8 cellular contexts compared by ENCODE assay signal in the genomic region with DNA sequence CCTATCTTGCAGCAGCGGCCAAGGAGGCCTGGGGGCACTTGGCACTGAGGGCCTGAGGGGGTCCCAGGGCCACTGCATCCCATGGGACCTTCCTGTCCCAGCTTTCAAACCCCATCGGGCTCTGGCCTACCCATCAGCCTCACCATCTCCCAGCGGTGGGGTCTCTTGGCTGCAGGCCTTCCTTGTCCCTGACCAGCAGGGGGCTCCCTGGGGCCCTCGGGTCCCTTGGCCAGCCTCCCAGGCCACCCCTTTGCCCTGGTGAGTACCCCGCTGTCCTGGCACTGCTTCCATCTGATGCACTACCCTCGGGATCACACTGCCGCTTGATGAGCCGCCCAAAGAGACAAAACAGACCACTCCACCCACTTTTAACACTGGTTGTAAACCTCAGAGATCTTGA. TPM values are rescaled to one million over a fixed set of nuclear protein-coding genes. Genes with fewer than 3 reads are reported as not detected.
DNase-seq lines count a peak whose midpoint lies in the region; ATAC-seq and TF ChIP-seq lines count a peak whose summit lies in the region.

No MANE protein-coding gene starts in this region.

- DNase-seq in MCF 10A (ENCODE audit: unreplicated experiment) (peak; percentile 38), breast epithelium (ENCODE audit: low spot score in 2 of 2) (no peak), SK-N-SH (peak; percentile 85), epidermal melanocyte (ENCODE audit: insufficient read length, low spot score) (peak; percentile 44), islet precursor cell (no peak), kidney glomerular epithelial cell (lab: John Stamatoyannopoulos, UW) (no peak)
- DNase-seq in stimulated activated CD8-positive, alpha-beta memory T cell treated with anti-CD3 and anti-CD28 coated beads, Interleukin-4, amount 100 ng/mL, for 24 hours (ENCODE audit: low read depth), result peak; percentile 27

- TF ChIP-seq RAD21 in SK-N-SH (IDR thresholded peaks at IDR 0.05; ENCODE audit: low read length), result peak; percentile 57

- H3K36me3 Mint-ChIP-seq in MCF 10A (ENCODE audit: insufficient read depth, unreplicated experiment), result no peaks in the 10 kb centered on the region

- no peaks in the 10 kb centered on the region for H3K9me2 ChIP-seq in SK-N-SH

- no peak overlapping the region for H3K4me2 ChIP-seq in SK-N-SH

- WGBS in SK-N-SH (ENCODE audit: low lambda C conversion rate), result 68% methylated on average over 8 of the region's 8 CpGs

- H3K79me2 ChIP-seq in SK-N-SH (ENCODE audit: insufficient read depth), result no peaks in the 10 kb centered on the region

- no peak overlapping the region for H3K4me3 ChIP-seq in breast epithelium
- no peak overlapping the region for H3K4me3 ChIP-seq in SK-N-SH (ENCODE audit: low read depth in 2 of 2, low read length in 1 of 2)

- intact Hi-C loops in MCF 10A (cut with micrococcal nuclease) (no loop called here), breast epithelium (cut with DNase I; ENCODE audit: low total_unique reads) (loop anchor here (10.0 kb wide), 1 partner anchor 261 kb away; no protein-coding TSS in a partner anchor)

- no peak for TF ChIP-seq POLR2A in breast epithelium (IDR thresholded peaks at IDR 0.05)

- H3K9ac ChIP-seq in SK-N-SH, result no peak overlapping the region

- H3K9me3 Mint-ChIP-seq in MCF 10A (ENCODE audit: unreplicated experiment), result no peaks in the 10 kb centered on the region

- TF ChIP-seq CTCF in MCF 10A (IDR thresholded peaks at IDR 0.05; ENCODE audit: unreplicated experiment), result peak; percentile 47
- TF ChIP-seq CTCF in breast epithelium (IDR thresholded peaks at IDR 0.05), result no peak
- TF ChIP-seq CTCF in SK-N-SH (IDR thresholded peaks at IDR 0.05), result peak; percentile 68

- POLR2A ChIA-PET in MCF 10A (lab: Yijun Ruan, JAX), result no interaction called here
- POLR2A ChIA-PET in SK-N-SH (lab: Yijun Ruan, JAX), result no interaction called here

- H2AFZ ChIP-seq in SK-N-SH (ENCODE audit: low read depth), result no peak overlapping the region

- CTCF ChIA-PET in MCF 10A (lab: Yijun Ruan, JAX) (interaction anchor here (1.2 to 4.7 kb wide), 2 partner anchors 13 to 230 kb away, joined by 3 to 46 read pairs; no protein-coding TSS in a partner anchor), SK-N-SH (lab: Yijun Ruan, JAX) (interaction anchor here (0.7 to 5.9 kb wide), 22 partner anchors 9 to 322 kb away, joined by 3 to 101 read pairs (median 3); no protein-coding TSS in a partner anchor)

- H3K36me3 ChIP-seq in breast epithelium, result no peaks in the 10 kb centered on the region
- no peaks in the 10 kb centered on the region for H3K36me3 ChIP-seq in SK-N-SH (replicated peaks in 1 of 2; ENCODE audit: control insufficient read depth in 1 of 2, insufficient read depth in 2 of 2, low read length in 1 of 2)

- H3K4me1 Mint-ChIP-seq in MCF 10A (ENCODE audit: insufficient read depth, unreplicated experiment), result no peaks in the 10 kb centered on the region

- H3K27me3 ChIP-seq in breast epithelium, result no peaks in the 10 kb centered on the region
- H3K27me3 ChIP-seq in SK-N-SH (ENCODE audit: insufficient read depth), result no peaks in the 10 kb centered on the region

- no peak for TF ChIP-seq EP300 in SK-N-SH (IDR thresholded peaks at IDR 0.05; ENCODE audit: borderline replicate concordance in 1 of 2, low read depth in 1 of 2, low read length in 1 of 2)

- no peak for ATAC-seq in HG03196 (IDR thresholded peaks at IDR 0.05; ENCODE audit: unreplicated experiment)

- H3K27me3 Mint-ChIP-seq in MCF 10A (ENCODE audit: insufficient read depth, unreplicated experiment), result no peaks in the 10 kb centered on the region

- BruUV-seq in MCF 10A (replicated peaks; lab: Mats Ljungman, UMichigan), result no TSS peak

- H3F3A ChIP-seq in SK-N-SH (replicated peaks; ENCODE audit: insufficient read depth), result no peaks in the 10 kb centered on the region

- H4K20me1 ChIP-seq in SK-N-SH (ENCODE audit: insufficient read depth), result no peaks in the 10 kb centered on the region

- no peak overlapping the region for H3K27ac ChIP-seq in breast epithelium
- H3K27ac ChIP-seq in SK-N-SH (ENCODE audit: low read depth in 2 of 2, low read length in 1 of 2), result no peak overlapping the region

- H3K4me1 ChIP-seq in breast epithelium (no peaks in the 10 kb centered on the region), SK-N-SH (ENCODE audit: control insufficient read depth in 1 of 2, insufficient read depth in 2 of 2, low read depth in 1 of 2, low read length in 1 of 2) (peaks cover 0 to 15% of the 10 kb centered on the region in 2 experiments; a peak in 1 of 4 replicates)

- no peak overlapping the region for H3K27ac Mint-ChIP-seq in MCF 10A (ENCODE audit: low read depth, unreplicated experiment)

- H3K9me3 ChIP-seq in breast epithelium (no peaks in the 10 kb centered on the region), SK-N-SH (no peaks in the 10 kb centered on the region)

- no peak overlapping the region for H3K4me3 Mint-ChIP-seq in MCF 10A (ENCODE audit: unreplicated experiment)

TF ChIP-seq in SK-N-SH, 30 proteins besides CTCF, POLR2A, EP300 and RAD21:
- peak; percentile 57; the same call in 1 of the 2 replicates for TF ChIP-seq SMC3 (IDR thresholded peaks at IDR 0.05; ENCODE audit: low read depth, low read length)
- no peak for TF ChIP-seq MXI1 (IDR thresholded peaks at IDR 0.05; ENCODE audit: low read depth, low read length)

RNA-seq across cellular contexts. Expression of a gene that starts 43.5 kb away (rescaled TPM):
- total RNA-seq in MCF 10A (2022), result 107 and 153 TPM in 2 replicates
- 10 to 100 TPM; 40.2 to 57.0 (median 49.4) TPM for total RNA-seq in breast epithelium
- 170 and 213 TPM in 2 replicates for polyA plus RNA-seq in SK-N-SH (2012; rRNA removed)
- 121 and 165 TPM in 2 replicates for polyA plus RNA-seq in SK-N-SH (2012; cell fraction: cytosol; rRNA removed)
- 211 and 221 TPM in 2 replicates for polyA plus RNA-seq in SK-N-SH (2012; cell fraction: nucleus; rRNA removed)

RNA-seq across cellular contexts. Expression of a gene that starts 55.0 kb away (rescaled TPM):
- total RNA-seq in MCF 10A (2022) (not detected in 2 replicates), breast epithelium (1 to 10 TPM in 1 of 3 donors, under 1 TPM in 1, not detected in 1; 0.48 to 1.6 TPM)
- 1.1 and 1.6 TPM in 2 replicates for polyA plus RNA-seq in SK-N-SH (2012; rRNA removed)
- 0.55 and 1.0 TPM in 2 replicates for polyA plus RNA-seq in SK-N-SH (2012; cell fraction: cytosol; rRNA removed)
- 0.83 and 1.1 TPM in 2 replicates for polyA plus RNA-seq in SK-N-SH (2012; cell fraction: nucleus; rRNA removed)

Comparison
In these comparisons a context has a peak if more than half of its experiments do, and no peak if none do; other contexts are left out.
1. DNase-seq: peak in MCF 10A (single experiment), SK-N-SH (single experiment), epidermal melanocyte (single experiment) and stimulated activated CD8-positive, alpha-beta memory T cell treated with anti-CD3 and anti-CD28 coated beads, Interleukin-4, amount 100 ng/mL, for 24 hours (single experiment); none in breast epithelium (0 of 2), islet precursor cell (single experiment) and kidney glomerular epithelial cell (single experiment).
2. CTCF ChIP-seq: peak in MCF 10A (single experiment) and SK-N-SH (single experiment); none in breast epithelium (0 of 3).